7 cellular contexts compared by ENCODE assay signal in the genomic region with DNA sequence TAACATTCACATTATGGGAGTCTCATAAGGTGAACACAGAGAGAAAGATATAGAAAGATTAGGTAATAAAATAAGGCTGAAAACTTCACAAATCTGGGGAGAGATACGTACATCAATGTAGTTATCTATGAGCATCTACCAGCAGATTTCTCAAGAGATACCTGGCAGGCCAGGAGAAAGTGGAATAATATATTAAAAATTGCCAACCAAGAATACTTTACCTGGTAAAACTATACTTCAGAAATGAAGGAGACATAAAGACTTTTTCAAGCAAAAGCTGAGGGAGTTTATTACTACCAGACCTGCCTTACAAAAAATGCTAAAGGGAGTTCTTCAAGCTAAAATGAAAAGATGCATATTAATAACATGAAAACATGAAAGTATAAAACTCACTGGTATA.
"Had no signal": no experiment of that assay in that cellular context is flagged by ENCODE, and none has a peak within 500 bp of the region (broad histone marks: within the 10 kb centered on the region; RNA-seq: fewer than 3 reads in every experiment).

No MANE protein-coding gene starts in this region.

- FAIRE-seq: G401.6, GM12878, GM12891, GM12892, GM19239 had no signal

- DNase-seq: GDM1, GF-D8 had no signal

- H3K4me3 ChIP-seq: GM12878 had no signal

- ATAC-seq: GM12878 had no signal
